8 cellular contexts compared by ENCODE assay signal in the genomic region with DNA sequence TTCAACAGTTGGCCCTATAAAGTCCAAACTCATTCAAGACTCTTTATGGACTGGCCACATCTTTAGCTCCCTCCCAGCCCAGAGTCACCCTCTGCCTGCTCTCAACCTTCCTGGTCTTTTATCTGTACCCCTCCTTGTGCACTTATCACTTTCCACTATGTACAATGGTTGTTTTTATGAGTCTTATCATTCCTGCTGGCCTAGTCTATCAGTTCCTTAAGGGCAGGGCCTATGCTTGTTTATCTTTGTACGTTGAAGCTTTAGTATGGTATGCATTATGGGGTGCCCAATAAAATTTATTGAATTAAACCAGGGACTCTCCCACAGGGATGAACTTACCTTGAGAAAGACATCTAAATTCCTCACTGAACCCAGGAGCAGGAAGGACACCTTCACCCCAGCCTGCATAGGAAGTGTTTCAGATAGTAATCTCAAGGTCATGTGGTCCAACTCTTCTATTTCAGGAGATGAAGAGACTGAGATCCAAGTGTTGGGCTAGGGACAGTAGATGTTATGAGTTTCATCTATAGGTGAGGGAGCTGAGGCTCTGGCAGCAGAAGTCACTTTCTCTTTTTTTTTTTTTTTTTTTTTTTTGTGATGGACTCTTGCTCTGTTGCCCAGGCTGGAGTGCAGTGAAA. TPM values are rescaled to one million over a fixed set of nuclear protein-coding genes. Genes with fewer than 3 reads are reported as not detected.
DNase-seq lines count a peak whose midpoint lies in the region; ATAC-seq, FAIRE-seq and TF ChIP-seq lines count a peak whose summit lies in the region.
"Had no signal": no experiment of that assay in that cellular context is flagged by ENCODE, and none has a peak within 500 bp of the region (broad histone marks: within the 10 kb centered on the region; RNA-seq: fewer than 3 reads in every experiment).

No MANE protein-coding gene starts in this region.

- H3K36me3 ChIP-seq in parathyroid adenoma (ENCODE audit: control insufficient read depth, insufficient read depth, low read length) (no peaks in the 10 kb centered on the region), GM23338 (ENCODE audit: insufficient read depth) (no peaks in the 10 kb centered on the region)

- peak; percentile 51 for FAIRE-seq in GM12892 (lab: Jason Lieb, UNC)

- H3K4me1 ChIP-seq in parathyroid adenoma = peaks cover 50% of the 10 kb centered on the region
- H3K4me1 ChIP-seq in GM23338 (ENCODE audit: insufficient read depth) = no peaks in the 10 kb centered on the region

- no peak for DNase-seq in GM12892 (ENCODE audit: insufficient read length)
- DNase-seq in NCI-H226 = peak; percentile 27
- no peak for DNase-seq in caudate nucleus (lab: John Stamatoyannopoulos, UW)
- DNase-seq in amniotic stem cell (lab: John Stamatoyannopoulos, UW) = no peak
- no peak for DNase-seq in dedifferentiated amniotic fluid mesenchymal stem cell (ENCODE audit: extremely low spot score)
- no peak for DNase-seq in GM23338 (ENCODE audit: low spot score)
- DNase-seq: aorta had no signal

- H3K4me3 Mint-ChIP-seq in GM23338 = no peak overlapping the region

- H3K9me2 ChIP-seq in GM23338 (ENCODE audit: insufficient read depth) = peaks cover 5% of the 10 kb centered on the region

- TF ChIP-seq POLR2A in GM12892 (IDR thresholded peaks at IDR 0.05; ENCODE audit: low read depth, low read length) = no peak

- no peaks in the 10 kb centered on the region for H3K9me3 Mint-ChIP-seq in GM23338

- no peaks in the 10 kb centered on the region for H4K20me1 ChIP-seq in GM23338 (replicated peaks; ENCODE audit: insufficient read depth)

- H3F3A ChIP-seq in GM23338 (replicated peaks; ENCODE audit: low read depth) = no peaks in the 10 kb centered on the region

- no peaks in the 10 kb centered on the region for H3K36me3 Mint-ChIP-seq in GM23338 (ENCODE audit: low read depth)

- H3K27me3 Mint-ChIP-seq in GM23338 (ENCODE audit: insufficient read depth, low read depth, poor library complexity) = peaks cover 2% of the 10 kb centered on the region

- peak overlapping the region; percentile 69 for H3K4me2 ChIP-seq in parathyroid adenoma (ENCODE audit: low read length)
- no peak overlapping the region for H3K4me2 ChIP-seq in GM23338

- peak overlapping the region; percentile 24 for H3K4me3 ChIP-seq in parathyroid adenoma (ENCODE audit: low read depth, low read length)
- no peak overlapping the region for H3K4me3 ChIP-seq in GM23338

- no peak overlapping the region for H3K9ac ChIP-seq in parathyroid adenoma

- ATAC-seq in GM23338 = no peak

- H3K27me3 ChIP-seq in parathyroid adenoma (ENCODE audit: control insufficient read depth, insufficient read depth, low read length) = no peaks in the 10 kb centered on the region
- no peaks in the 10 kb centered on the region for H3K27me3 ChIP-seq in GM23338 (ENCODE audit: insufficient read depth)

- TF ChIP-seq CTCF in parathyroid adenoma (IDR thresholded peaks at IDR 0.05) (no peak), GM23338 (conservative IDR thresholded peaks at IDR 0.05; ENCODE audit: low read depth in 2 of 2) (no peak)

- no peak overlapping the region for H2AFZ ChIP-seq in parathyroid adenoma
- H2AFZ ChIP-seq in GM23338 = no peak overlapping the region

- H3K4me1 Mint-ChIP-seq in GM23338 = no peaks in the 10 kb centered on the region

- no peaks in the 10 kb centered on the region for H3K9me3 ChIP-seq in parathyroid adenoma (ENCODE audit: control insufficient read depth, low read length)

- H3K27ac ChIP-seq in caudate nucleus (ENCODE audit: low read depth, low read length) (peak overlapping the region; percentile 76), parathyroid adenoma (peak overlapping the region; percentile 98), GM23338 (ENCODE audit: low read depth) (no peak overlapping the region)

- peaks cover 6% of the 10 kb centered on the region for H3K79me2 ChIP-seq in parathyroid adenoma
- no peaks in the 10 kb centered on the region for H3K79me2 ChIP-seq in GM23338 (replicated peaks; ENCODE audit: insufficient read depth)

- no peak overlapping the region; the same call in 1 of the 2 replicates for H3K27ac Mint-ChIP-seq in GM23338

TF ChIP-seq in GM23338, 12 proteins besides CTCF, POLR2A, EP300 and RAD21 (continues in another document):
- TF ChIP-seq, protein P1, sequence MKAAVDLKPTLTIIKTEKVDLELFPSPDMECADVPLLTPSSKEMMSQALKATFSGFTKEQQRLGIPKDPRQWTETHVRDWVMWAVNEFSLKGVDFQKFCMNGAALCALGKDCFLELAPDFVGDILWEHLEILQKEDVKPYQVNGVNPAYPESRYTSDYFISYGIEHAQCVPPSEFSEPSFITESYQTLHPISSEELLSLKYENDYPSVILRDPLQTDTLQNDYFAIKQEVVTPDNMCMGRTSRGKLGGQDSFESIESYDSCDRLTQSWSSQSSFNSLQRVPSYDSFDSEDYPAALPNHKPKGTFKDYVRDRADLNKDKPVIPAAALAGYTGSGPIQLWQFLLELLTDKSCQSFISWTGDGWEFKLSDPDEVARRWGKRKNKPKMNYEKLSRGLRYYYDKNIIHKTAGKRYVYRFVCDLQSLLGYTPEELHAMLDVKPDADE (IDR thresholded peaks at IDR 0.05) = no peak
- TF ChIP-seq EZH2 (IDR thresholded peaks at IDR 0.05; ENCODE audit: low read depth, unreplicated experiment) = no peak
- no peak for TF ChIP-seq CREB1 (CRISPR knock-in tag; IDR thresholded peaks at IDR 0.05; ENCODE audit: low read depth)
- TF ChIP-seq NANOG (IDR thresholded peaks at IDR 0.05; ENCODE audit: borderline replicate concordance) = no peak
- no peak for TF ChIP-seq JUNB (IDR thresholded peaks at IDR 0.05; ENCODE audit: unreplicated experiment)
- TF ChIP-seq STAT1 (IDR thresholded peaks at IDR 0.05; ENCODE audit: unreplicated experiment) = no peak
- no peak for TF ChIP-seq EZH2phosphoT487 (IDR thresholded peaks at IDR 0.05; ENCODE audit: unreplicated experiment)
- TF ChIP-seq ZNF114 (CRISPR knock-in tag; IDR thresholded peaks at IDR 0.05) = no peak
- TF ChIP-seq, protein P2, sequence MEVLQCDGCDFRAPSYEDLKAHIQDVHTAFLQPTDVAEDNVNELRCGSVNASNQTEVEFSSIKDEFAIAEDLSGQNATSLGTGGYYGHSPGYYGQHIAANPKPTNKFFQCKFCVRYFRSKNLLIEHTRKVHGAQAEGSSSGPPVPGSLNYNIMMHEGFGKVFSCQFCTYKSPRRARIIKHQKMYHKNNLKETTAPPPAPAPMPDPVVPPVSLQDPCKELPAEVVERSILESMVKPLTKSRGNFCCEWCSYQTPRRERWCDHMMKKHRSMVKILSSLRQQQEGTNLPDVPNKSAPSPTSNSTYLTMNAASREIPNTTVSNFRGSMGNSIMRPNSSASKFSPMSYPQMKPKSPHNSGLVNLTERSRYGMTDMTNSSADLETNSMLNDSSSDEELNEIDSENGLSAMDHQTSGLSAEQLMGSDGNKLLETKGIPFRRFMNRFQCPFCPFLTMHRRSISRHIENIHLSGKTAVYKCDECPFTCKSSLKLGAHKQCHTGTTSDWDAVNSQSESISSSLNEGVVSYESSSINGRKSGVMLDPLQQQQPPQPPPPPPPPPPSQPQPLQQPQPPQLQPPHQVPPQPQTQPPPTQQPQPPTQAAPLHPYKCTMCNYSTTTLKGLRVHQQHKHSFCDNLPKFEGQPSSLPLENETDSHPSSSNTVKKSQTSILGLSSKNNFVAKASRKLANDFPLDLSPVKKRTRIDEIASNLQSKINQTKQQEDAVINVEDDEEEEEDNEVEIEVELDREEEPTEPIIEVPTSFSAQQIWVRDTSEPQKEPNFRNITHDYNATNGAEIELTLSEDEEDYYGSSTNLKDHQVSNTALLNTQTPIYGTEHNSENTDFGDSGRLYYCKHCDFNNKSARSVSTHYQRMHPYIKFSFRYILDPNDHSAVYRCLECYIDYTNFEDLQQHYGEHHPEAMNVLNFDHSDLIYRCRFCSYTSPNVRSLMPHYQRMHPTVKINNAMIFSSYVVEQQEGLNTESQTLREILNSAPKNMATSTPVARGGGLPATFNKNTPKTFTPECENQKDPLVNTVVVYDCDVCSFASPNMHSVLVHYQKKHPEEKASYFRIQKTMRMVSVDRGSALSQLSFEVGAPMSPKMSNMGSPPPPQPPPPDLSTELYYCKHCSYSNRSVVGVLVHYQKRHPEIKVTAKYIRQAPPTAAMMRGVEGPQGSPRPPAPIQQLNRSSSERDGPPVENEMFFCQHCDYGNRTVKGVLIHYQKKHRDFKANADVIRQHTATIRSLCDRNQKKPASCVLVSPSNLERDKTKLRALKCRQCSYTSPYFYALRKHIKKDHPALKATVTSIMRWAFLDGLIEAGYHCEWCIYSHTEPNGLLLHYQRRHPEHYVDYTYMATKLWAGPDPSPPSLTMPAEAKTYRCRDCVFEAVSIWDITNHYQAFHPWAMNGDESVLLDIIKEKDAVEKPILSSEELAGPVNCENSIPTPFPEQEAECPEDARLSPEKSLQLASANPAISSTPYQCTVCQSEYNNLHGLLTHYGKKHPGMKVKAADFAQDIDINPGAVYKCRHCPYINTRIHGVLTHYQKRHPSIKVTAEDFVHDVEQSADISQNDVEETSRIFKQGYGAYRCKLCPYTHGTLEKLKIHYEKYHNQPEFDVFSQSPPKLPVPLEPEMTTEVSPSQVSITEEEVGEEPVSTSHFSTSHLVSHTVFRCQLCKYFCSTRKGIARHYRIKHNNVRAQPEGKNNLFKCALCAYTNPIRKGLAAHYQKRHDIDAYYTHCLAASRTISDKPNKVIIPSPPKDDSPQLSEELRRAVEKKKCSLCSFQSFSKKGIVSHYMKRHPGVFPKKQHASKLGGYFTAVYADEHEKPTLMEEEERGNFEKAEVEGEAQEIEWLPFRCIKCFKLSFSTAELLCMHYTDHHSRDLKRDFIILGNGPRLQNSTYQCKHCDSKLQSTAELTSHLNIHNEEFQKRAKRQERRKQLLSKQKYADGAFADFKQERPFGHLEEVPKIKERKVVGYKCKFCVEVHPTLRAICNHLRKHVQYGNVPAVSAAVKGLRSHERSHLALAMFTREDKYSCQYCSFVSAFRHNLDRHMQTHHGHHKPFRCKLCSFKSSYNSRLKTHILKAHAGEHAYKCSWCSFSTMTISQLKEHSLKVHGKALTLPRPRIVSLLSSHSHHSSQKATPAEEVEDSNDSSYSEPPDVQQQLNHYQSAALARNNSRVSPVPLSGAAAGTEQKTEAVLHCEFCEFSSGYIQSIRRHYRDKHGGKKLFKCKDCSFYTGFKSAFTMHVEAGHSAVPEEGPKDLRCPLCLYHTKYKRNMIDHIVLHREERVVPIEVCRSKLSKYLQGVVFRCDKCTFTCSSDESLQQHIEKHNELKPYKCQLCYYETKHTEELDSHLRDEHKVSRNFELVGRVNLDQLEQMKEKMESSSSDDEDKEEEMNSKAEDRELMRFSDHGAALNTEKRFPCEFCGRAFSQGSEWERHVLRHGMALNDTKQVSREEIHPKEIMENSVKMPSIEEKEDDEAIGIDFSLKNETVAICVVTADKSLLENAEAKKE (CRISPR knock-in tag; IDR thresholded peaks at IDR 0.05) = no peak

RNA-seq across cellular contexts. Expression of a gene that starts 13.3 kb away (rescaled TPM):
- 331 TPM for polyA plus RNA-seq in GM12892 (2012; ENCODE audit: missing spikeins)
- 9.2 and 10.1 TPM in 2 replicates for total RNA-seq in GM23338 (2014; rRNA removed; shearing (Covaris generic))
- polyA plus RNA-seq in GM23338 (2016; fragmentation: Nextera tagmentation; extraction: Ambion mirVana) = 13.7 and 18.0 TPM in 2 replicates
